In the genomic region with DNA sequence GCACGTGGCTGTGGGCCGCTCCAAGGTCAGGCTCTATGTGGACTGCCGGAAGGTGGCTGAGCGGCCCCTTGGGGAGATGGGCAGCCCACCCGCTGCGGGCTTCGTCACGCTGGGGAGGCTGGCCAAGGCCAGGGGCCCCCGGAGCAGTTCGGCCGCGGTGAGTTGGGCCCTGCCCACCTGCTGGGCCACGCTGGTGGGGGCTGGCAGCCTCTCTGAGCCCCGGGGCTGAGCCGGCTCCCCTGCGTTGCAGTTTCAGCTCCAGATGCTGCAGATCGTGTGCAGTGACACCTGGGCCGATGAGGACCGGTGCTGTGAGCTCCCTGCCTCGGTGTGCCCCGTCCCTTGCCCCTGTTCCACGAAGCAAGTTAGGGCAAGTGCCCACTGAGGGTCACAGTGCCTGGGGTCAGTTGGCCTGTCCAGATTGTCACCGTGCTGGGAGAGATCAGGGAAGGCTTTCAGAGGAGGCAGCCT, we compare ENCODE assay signal across 23 cellular contexts. TPM values are rescaled to one million over a fixed set of nuclear protein-coding genes. Genes with fewer than 3 reads are reported as not detected.
DNase-seq lines count a peak whose midpoint lies in the region; ATAC-seq and TF ChIP-seq lines count a peak whose summit lies in the region.
"Had no signal": no experiment of that assay in that cellular context is flagged by ENCODE, and none has a peak within 500 bp of the region (broad histone marks: within the 10 kb centered on the region; RNA-seq: fewer than 3 reads in every experiment).

No MANE protein-coding gene starts in this region.

- H3K4me3 ChIP-seq in right atrium auricular region (no peak overlapping the region), trophoblast cell (ENCODE audit: low read depth, low read length) (peak overlapping the region; percentile 37)
- H3K4me3 ChIP-seq: PC-9 had no signal

- DNase-seq in activated CD4-positive, alpha-beta T cell treated with anti-CD3 and anti-CD28 coated beads for 36 hours, result peak; percentile 2
- DNase-seq in activated CD4-positive, alpha-beta T cell treated with anti-CD3 and anti-CD28 coated beads for 4 hours, result no peak
- DNase-seq in left cardiac atrium (peak; percentile 14), right atrium auricular region (ENCODE audit: low spot score) (no peak), trophoblast cell (no peak), NAMALWA (ENCODE audit: low spot score) (no peak), NCI-H2196 treated with DMSO at 0.1 percent for 48 hours (lab: John Stamatoyannopoulos, UW; ENCODE audit: unreplicated experiment) (no peak)
- no peak for DNase-seq in activated CD8-positive, alpha-beta T cell treated with anti-CD3 and anti-CD28 coated beads, Interleukin-2, amount 10 ng/mL, durations not matched to agents 7 days and 5 days
- DNase-seq: AML-193, DND-41, H7, HFFc6, IMR-90, NCI-H1048, NCI-H1436, NCI-H1930, NCI-H345, NCI-H524 treated with DMSO at 0.1 percent for 48 hours, PC-9 had no signal

- no peak overlapping the region for H4K12ac ChIP-seq in trophoblast cell (ENCODE audit: low read depth, low read length)

- no peaks in the 10 kb centered on the region for H3K79me1 ChIP-seq in trophoblast cell (ENCODE audit: low read length)

- H3K4ac ChIP-seq in trophoblast cell (ENCODE audit: low read depth, low read length), result no peak overlapping the region

- H2BK5ac ChIP-seq in trophoblast cell (ENCODE audit: low read depth, low read length, poor library complexity), result no peak overlapping the region

- H4K8ac ChIP-seq in trophoblast cell (ENCODE audit: low read depth, low read length), result no peak overlapping the region

- no peaks in the 10 kb centered on the region for H3K9me3 ChIP-seq in right atrium auricular region
- H3K9me3 ChIP-seq in trophoblast cell (ENCODE audit: insufficient read depth, low read depth, low read length), result peaks cover 2% of the 10 kb centered on the region

- H3K27ac Mint-ChIP-seq in activated CD4-positive, alpha-beta T cell treated with anti-CD3 and anti-CD28 coated beads for 36 hours, result no peak overlapping the region
- no peak overlapping the region for H3K27ac Mint-ChIP-seq in activated CD8-positive, alpha-beta T cell treated with anti-CD3 and anti-CD28 coated beads, Interleukin-2, amount 10 ng/mL, durations not matched to agents 7 days and 5 days
- H3K27ac Mint-ChIP-seq: HFFc6 had no signal

- CTCF ChIA-PET in activated CD4-positive, alpha-beta T cell treated with anti-CD3 and anti-CD28 coated beads for 36 hours (lab: Charles Lee), result no interaction called here
- CTCF ChIA-PET in activated CD8-positive, alpha-beta T cell treated with anti-CD3 and anti-CD28 coated beads, Interleukin-2, amount 10 ng/mL, durations not matched to agents 7 days and 5 days (lab: Charles Lee), result no interaction called here

- H4K91ac ChIP-seq in trophoblast cell (ENCODE audit: low read depth, low read length), result no peak overlapping the region

- peaks cover 6% of the 10 kb centered on the region for H3K27me3 Mint-ChIP-seq in activated CD4-positive, alpha-beta T cell treated with anti-CD3 and anti-CD28 coated beads for 36 hours
- peaks cover 11% of the 10 kb centered on the region for H3K27me3 Mint-ChIP-seq in activated CD8-positive, alpha-beta T cell treated with anti-CD3 and anti-CD28 coated beads, Interleukin-2, amount 10 ng/mL, durations not matched to agents 7 days and 5 days (ENCODE audit: low read depth)

- H3K27me3 ChIP-seq in right atrium auricular region (no peaks in the 10 kb centered on the region), trophoblast cell (ENCODE audit: insufficient read depth, low read length) (no peaks in the 10 kb centered on the region)

- H3K18ac ChIP-seq in trophoblast cell (ENCODE audit: low read length), result no peak overlapping the region

- H2BK120ac ChIP-seq in trophoblast cell (ENCODE audit: insufficient read depth, low read length, poor library complexity), result no peak overlapping the region

- no peak overlapping the region for H3K14ac ChIP-seq in trophoblast cell (ENCODE audit: low read length)

- H3K36me3 ChIP-seq in right atrium auricular region, result no peaks in the 10 kb centered on the region
- no peaks in the 10 kb centered on the region for H3K36me3 ChIP-seq in trophoblast cell (ENCODE audit: control insufficient read depth in 1 of 2, insufficient read depth in 2 of 2, low read length in 2 of 2)

- no peak overlapping the region for H3K4me2 ChIP-seq in trophoblast cell (ENCODE audit: low read length)
- H3K4me2 ChIP-seq: PC-9 had no signal

- H2BK12ac ChIP-seq in trophoblast cell (ENCODE audit: low read length), result no peak overlapping the region

- H3K4me1 Mint-ChIP-seq in activated CD4-positive, alpha-beta T cell treated with anti-CD3 and anti-CD28 coated beads for 36 hours, result no peaks in the 10 kb centered on the region
- no peaks in the 10 kb centered on the region for H3K4me1 Mint-ChIP-seq in activated CD8-positive, alpha-beta T cell treated with anti-CD3 and anti-CD28 coated beads, Interleukin-2, amount 10 ng/mL, durations not matched to agents 7 days and 5 days (ENCODE audit: low read depth)

- no CpG with 5 or more reads among the region's 23 CpGs for WGBS in trophoblast cell (ENCODE audit: extremely low coverage, insufficient coverage, insufficient read length)

- intact Hi-C loops in activated CD4-positive, alpha-beta T cell treated with anti-CD3 and anti-CD28 coated beads for 36 hours (cut with DNase I, micrococcal nuclease), result no loop called here
- intact Hi-C loops in left cardiac atrium (cut with DNase I), result loop anchor here in 1 of 2 donors (2.0 kb wide), 1 partner anchor 51 kb away; no protein-coding TSS in a partner anchor

- POLR2A ChIA-PET in activated CD4-positive, alpha-beta T cell treated with anti-CD3 and anti-CD28 coated beads for 36 hours (lab: Charles Lee), result no interaction called here
- POLR2A ChIA-PET in activated CD8-positive, alpha-beta T cell treated with anti-CD3 and anti-CD28 coated beads, Interleukin-2, amount 10 ng/mL, durations not matched to agents 7 days and 5 days (lab: Charles Lee), result no interaction called here

- H3K4me1 ChIP-seq in right atrium auricular region, result peaks cover 0 to 25% of the 10 kb centered on the region in 2 donors
- no peaks in the 10 kb centered on the region for H3K4me1 ChIP-seq in trophoblast cell (ENCODE audit: control insufficient read depth in 1 of 2, insufficient read depth in 2 of 2, low read length in 2 of 2)

- H3K23ac ChIP-seq in trophoblast cell (ENCODE audit: low read length), result no peak overlapping the region

- H3K9me3 Mint-ChIP-seq in activated CD4-positive, alpha-beta T cell treated with anti-CD3 and anti-CD28 coated beads for 36 hours (ENCODE audit: low read depth), result no peaks in the 10 kb centered on the region
- H3K9me3 Mint-ChIP-seq in activated CD8-positive, alpha-beta T cell treated with anti-CD3 and anti-CD28 coated beads, Interleukin-2, amount 10 ng/mL, durations not matched to agents 7 days and 5 days (ENCODE audit: insufficient read depth), result no peaks in the 10 kb centered on the region
- H3K9me3 Mint-ChIP-seq: HFFc6 had no signal

- no peak for ATAC-seq in activated CD4-positive, alpha-beta T cell treated with anti-CD3 and anti-CD28 coated beads for 36 hours
- ATAC-seq in left cardiac atrium, result no peak
- ATAC-seq in activated CD8-positive, alpha-beta T cell treated with anti-CD3 and anti-CD28 coated beads, Interleukin-2, amount 10 ng/mL, durations not matched to agents 7 days and 5 days, result no peak

- no peaks in the 10 kb centered on the region for H3K36me3 Mint-ChIP-seq in activated CD4-positive, alpha-beta T cell treated with anti-CD3 and anti-CD28 coated beads for 36 hours (ENCODE audit: low read depth)
- no peaks in the 10 kb centered on the region for H3K36me3 Mint-ChIP-seq in activated CD8-positive, alpha-beta T cell treated with anti-CD3 and anti-CD28 coated beads, Interleukin-2, amount 10 ng/mL, durations not matched to agents 7 days and 5 days (ENCODE audit: low read depth)

- no peak overlapping the region for H2AFZ ChIP-seq in trophoblast cell (ENCODE audit: insufficient read depth, low read length, poor library complexity)
- H2AFZ ChIP-seq: PC-9 had no signal

- no peaks in the 10 kb centered on the region for H3K79me2 ChIP-seq in trophoblast cell (ENCODE audit: control insufficient read depth, insufficient read depth, low read length, poor library complexity)

- H2AK5ac ChIP-seq in trophoblast cell (ENCODE audit: low read length), result no peak overlapping the region

- H3K27ac ChIP-seq in right atrium auricular region (no peak overlapping the region), trophoblast cell (ENCODE audit: low read depth, low read length) (no peak overlapping the region)
- H3K27ac ChIP-seq: 22Rv1, PC-9, RWPE1 had no signal

- no peak overlapping the region for H3K9ac ChIP-seq in trophoblast cell (ENCODE audit: low read length)

- H3K4me3 Mint-ChIP-seq in activated CD4-positive, alpha-beta T cell treated with anti-CD3 and anti-CD28 coated beads for 36 hours, result no peak overlapping the region
- H3K4me3 Mint-ChIP-seq in activated CD8-positive, alpha-beta T cell treated with anti-CD3 and anti-CD28 coated beads, Interleukin-2, amount 10 ng/mL, durations not matched to agents 7 days and 5 days, result no peak overlapping the region
- H3K4me3 Mint-ChIP-seq: HFFc6 had no signal

- no peak for TF ChIP-seq CTCF in right atrium auricular region (IDR thresholded peaks at IDR 0.05)

RNA-seq across cellular contexts. Expression of a gene that starts 27.1 kb away (rescaled TPM):
- total RNA-seq in activated CD4-positive, alpha-beta T cell treated with anti-CD3 and anti-CD28 coated beads for 36 hours, result under 1 TPM; 0.04 to 0.09 TPM
- total RNA-seq in left cardiac atrium, result not detected
- not detected for total RNA-seq in right atrium auricular region
- 0.23 and 0.26 TPM in 2 replicates for polyA plus RNA-seq in trophoblast cell (2013)
- total RNA-seq in activated CD8-positive, alpha-beta T cell treated with anti-CD3 and anti-CD28 coated beads, Interleukin-2, amount 10 ng/mL, durations not matched to agents 7 days and 5 days, result not detected
- total RNA-seq: IMR-90, M059J, PC-9 had no signal
- polyA plus RNA-seq: IMR-90 had no signal

RNA-seq across cellular contexts. Expression of a gene that starts 41.1 kb away (rescaled TPM):
- total RNA-seq in activated CD4-positive, alpha-beta T cell treated with anti-CD3 and anti-CD28 coated beads for 36 hours, result not detected
- total RNA-seq in left cardiac atrium (under 1 TPM; 0.06 to 0.31 TPM), right atrium auricular region (not detected)
- polyA plus RNA-seq in trophoblast cell (2013), result not detected in 2 replicates
- not detected for total RNA-seq in activated CD8-positive, alpha-beta T cell treated with anti-CD3 and anti-CD28 coated beads, Interleukin-2, amount 10 ng/mL, durations not matched to agents 7 days and 5 days
- total RNA-seq: HFFc6, HT-29, IMR-90, M059J, PC-9 had no signal
- polyA plus RNA-seq: IMR-90 had no signal

RNA-seq across cellular contexts. Expression of a gene that starts 47.5 kb away (rescaled TPM):
- total RNA-seq in activated CD4-positive, alpha-beta T cell treated with anti-CD3 and anti-CD28 coated beads for 36 hours, result 10 to 100 TPM; 73.4 to 77.6 TPM
- 10 to 100 TPM; 32.1 to 50.3 TPM for total RNA-seq in left cardiac atrium
- 10 to 100 TPM; 19.1 to 20.7 TPM for total RNA-seq in right atrium auricular region
- 83.1 and 87.4 TPM in 2 replicates for polyA plus RNA-seq in trophoblast cell (2013)
- total RNA-seq in activated CD8-positive, alpha-beta T cell treated with anti-CD3 and anti-CD28 coated beads, Interleukin-2, amount 10 ng/mL, durations not matched to agents 7 days and 5 days, result 10 to 100 TPM; 68.7 to 75.6 TPM

Comparison
In these comparisons a context has a peak if more than half of its experiments do, and no peak if none do; other contexts are left out.
1. DNase-seq: peak in activated CD4-positive, alpha-beta T cell treated with anti-CD3 and anti-CD28 coated beads for 36 hours (single experiment) and left cardiac atrium (single experiment); none in activated CD4-positive, alpha-beta T cell treated with anti-CD3 and anti-CD28 coated beads for 4 hours (0 of 2), right atrium auricular region (single experiment), trophoblast cell (0 of 2), NAMALWA (single experiment), activated CD8-positive, alpha-beta T cell treated with anti-CD3 and anti-CD28 coated beads, Interleukin-2, amount 10 ng/mL, durations not matched to agents 7 days and 5 days (single experiment) and NCI-H2196 treated with DMSO at 0.1 percent for 48 hours (single experiment).